In genomic region chr1:244158039-244158438, GRCh38 we compare ENCODE assay signal across 33 cellular contexts.
"Had no signal": no experiment of that assay in that cellular context is flagged by ENCODE, and none has a peak within 500 bp of the region (broad histone marks: within the 10 kb centered on the region; RNA-seq: fewer than 3 reads in every experiment).

No MANE protein-coding gene starts in this region.

- H3K36me3 ChIP-seq: MG63 had no signal

- H3K9me3 ChIP-seq: MG63 had no signal

- H3K27me3 ChIP-seq: MG63 had no signal

- H3K4me3 ChIP-seq: MG63 had no signal

- DNase-seq: Karpas-422, Kasumi-1, MG63, MM.1S, NCI-H1048, NCI-H1092, NCI-H1092 treated with DMSO at 0.1 percent for 48 hours, NCI-H1105, NCI-H1105 treated with DMSO at 0.1 percent for 48 hours, NCI-H1417, NCI-H1417 treated with DMSO at 0.1 percent for 48 hours, NCI-H1436, NCI-H1436 treated with DMSO at 0.1 percent for 48 hours, NCI-H146, NCI-H1694, NCI-H1694 treated with DMSO at 0.1 percent for 48 hours, NCI-H187, NCI-H187 treated with DMSO at 0.1 percent for 48 hours, NCI-H1930, NCI-H2029, NCI-H2029 treated with DMSO at 0.1 percent for 48 hours, NCI-H2081, NCI-H2081 treated with DMSO at 0.1 percent for 48 hours, NCI-H2107, NCI-H2171, NCI-H2171 treated with DMSO at 0.1 percent for 48 hours, NCI-H2227 treated with DMSO at 0.1 percent for 48 hours, NCI-H226, NCI-H345, NCI-H446, NCI-H446 treated with DMSO at 0.1 percent for 48 hours, NCI-H510A, NCI-H510A treated with DMSO at 0.1 percent for 48 hours had no signal
